Comparison of ENCODE assay signal across 18 cellular contexts in the genomic region with DNA sequence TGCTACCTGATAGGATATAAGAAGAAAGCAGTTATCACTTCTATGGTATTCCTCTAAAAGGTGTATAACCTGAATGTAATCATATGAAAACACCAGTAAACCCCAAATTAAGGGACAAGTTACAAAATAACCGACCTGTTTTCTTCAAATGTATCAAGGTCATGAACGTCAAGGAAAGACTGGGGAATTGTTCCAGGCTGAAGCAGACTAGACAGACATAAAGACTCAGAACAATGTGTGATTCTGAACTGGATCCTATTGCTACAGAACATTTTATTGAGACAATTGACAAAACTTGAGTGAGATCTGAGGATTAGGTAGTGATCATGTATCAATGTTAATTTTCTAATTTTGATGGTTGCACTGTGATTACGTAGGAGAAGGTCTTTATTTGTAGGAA. TPM values are rescaled to one million over a fixed set of nuclear protein-coding genes. Genes with fewer than 3 reads are reported as not detected.
A peak's percentile ranks its signal among the peaks of the same experiment; 100 is the strongest.
DNase-seq lines count a peak whose midpoint lies in the region; ATAC-seq, FAIRE-seq and TF ChIP-seq lines count a peak whose summit lies in the region.
"Had no signal": no experiment of that assay in that cellular context is flagged by ENCODE, and none has a peak within 500 bp of the region (broad histone marks: within the 10 kb centered on the region; RNA-seq: fewer than 3 reads in every experiment).

No MANE protein-coding gene starts in this region.

- intact Hi-C loops in IMR-90 (cut with micrococcal nuclease) (no loop called here), endothelial cell of umbilical vein (cut with micrococcal nuclease) (no loop called here)

- H3K36me3 ChIP-seq in IMR-90 (ENCODE audit: control insufficient read depth, insufficient read depth, low read length) (no peaks in the 10 kb centered on the region), endothelial cell of umbilical vein (ENCODE audit: control insufficient read depth in 2 of 2, extremely low read depth in 1 of 2, insufficient read depth in 2 of 2, low read length in 2 of 2) (no peaks in the 10 kb centered on the region), smooth muscle cell (ENCODE audit: low read depth) (no peaks in the 10 kb centered on the region)
- H3K36me3 ChIP-seq: BLaER1 treated with 17β-estradiol and CSF1 and Interleukin-3, amounts not matched to agents 10 nM and 100 nM; HAP-1 had no signal

- in situ Hi-C loops in IMR-90 (cut with MboI; ENCODE audit: low sequenced_read_pairs) = no loop called here

- H2BK5ac ChIP-seq in IMR-90 (ENCODE audit: low read depth, low read length, poor library complexity, severe bottlenecking) = no peak overlapping the region

- no peaks in the 10 kb centered on the region for H3K79me1 ChIP-seq in IMR-90 (ENCODE audit: low read depth in 1 of 2, low read length in 2 of 2)

- H2BK120ac ChIP-seq in IMR-90 (ENCODE audit: low read depth, low read length) = peak overlapping the region; percentile 26; the same call in 1 of the 2 replicates

- peaks cover 19% of the 10 kb centered on the region for H3K4me1 ChIP-seq in A549
- H3K4me1 ChIP-seq in IMR-90 (ENCODE audit: control insufficient read depth, insufficient read depth, low read length) = peaks cover 7% of the 10 kb centered on the region
- peaks cover 3% of the 10 kb centered on the region for H3K4me1 ChIP-seq in endothelial cell of umbilical vein (ENCODE audit: control insufficient read depth, extremely low read depth, insufficient read depth, low read length)
- peaks cover 17% of the 10 kb centered on the region for H3K4me1 ChIP-seq in smooth muscle cell (ENCODE audit: low read depth)
- H3K4me1 ChIP-seq: BLaER1 treated with 17β-estradiol and CSF1 and Interleukin-3, amounts not matched to agents 10 nM and 100 nM; Caco-2 had no signal

- H3K23ac ChIP-seq in IMR-90 (ENCODE audit: low read depth, low read length) = no peak overlapping the region

- no peak overlapping the region for H4K8ac ChIP-seq in IMR-90 (ENCODE audit: low read depth in 2 of 2, low read length in 2 of 2)

- WGBS in A549 (ENCODE audit: missing lambda C conversion rate) = 73% methylated on average over 3 of the region's 3 CpGs
- no CpG with 5 or more reads among the region's 3 CpGs for WGBS in IMR-90 (ENCODE audit: extremely low coverage in 2 of 2, insufficient read length in 1 of 2), 2 experiments
- 89% methylated on average over 3 of the region's 3 CpGs for WGBS in smooth muscle cell (ENCODE audit: low lambda C conversion rate)

- no peak for TF ChIP-seq RAD21 in A549 (conservative IDR thresholded peaks at IDR 0.05 in 1 of 2, IDR thresholded peaks at IDR 0.05 in 1 of 2)
- TF ChIP-seq RAD21 in IMR-90 (IDR thresholded peaks at IDR 0.05; ENCODE audit: low read length) = no peak

- H2BK20ac ChIP-seq in IMR-90 (ENCODE audit: low read depth, low read length) = peak overlapping the region; percentile 78; the same call in 1 of the 2 replicates

- H3K9me1 ChIP-seq in IMR-90 (ENCODE audit: insufficient read depth, low read length) = peaks cover 3% of the 10 kb centered on the region; the same call in 1 of the 2 replicates
- H3K9me1 ChIP-seq in endothelial cell of umbilical vein (replicated peaks; ENCODE audit: control insufficient read depth, extremely low read depth, insufficient read depth, low read length) = no peaks in the 10 kb centered on the region

- dilution Hi-C loops in IMR-90 (cut with HindIII; ENCODE audit: low sequenced_read_pairs, unreplicated experiment) (no loop called here), endothelial cell of umbilical vein (cut with MboI; ENCODE audit: extremely low pct_ligation_motif_present, low sequenced_read_pairs) (no loop called here)

- H3K56ac ChIP-seq in IMR-90 (ENCODE audit: extremely low read depth, insufficient read depth, low read length) = no peak overlapping the region

- H3K9ac ChIP-seq in IMR-90 (ENCODE audit: low read depth, low read length) (no peak overlapping the region), endothelial cell of umbilical vein (replicated peaks; ENCODE audit: extremely low read depth, insufficient read depth, low read length) (no peak overlapping the region), smooth muscle cell (ENCODE audit: low read depth) (no peak overlapping the region)
- H3K9ac ChIP-seq: BLaER1 treated with 17β-estradiol and CSF1 and Interleukin-3, amounts not matched to agents 10 nM and 100 nM had no signal

- POLR2A ChIA-PET in A549 (lab: Yijun Ruan, JAX) = interaction anchor here (1.2 to 1.7 kb wide), 2 partner anchors 14 to 16 kb away, joined by 3 to 9 read pairs; a partner anchor contains a TSS
- POLR2A ChIA-PET in IMR-90 (lab: Charles Lee; ENCODE audit: unreplicated experiment) = no interaction called here
- POLR2A ChIA-PET in endothelial cell of umbilical vein (lab: Charles Lee) = no interaction called here

- CTCF ChIA-PET in A549 (lab: Yijun Ruan, JAX) (no interaction called here), IMR-90 (lab: Yijun Ruan, JAX) (interaction anchor here (1.0 kb wide), 1 partner anchor 45 kb away, joined by 4 read pairs; no protein-coding TSS in a partner anchor), endothelial cell of umbilical vein (lab: Charles Lee) (interaction anchor here (0.7 to 1.0 kb wide), 4 partner anchors 15 to 37 kb away, joined by 3 to 4 read pairs (median 3); a partner anchor contains a TSS)

- no peak for TF ChIP-seq POLR2A in A549 (IDR thresholded peaks at IDR 0.05; ENCODE audit: low read length)
- TF ChIP-seq POLR2A in IMR-90 (IDR thresholded peaks at IDR 0.05; ENCODE audit: low read depth, low read length) = no peak
- no peak for TF ChIP-seq POLR2A in endothelial cell of umbilical vein (IDR thresholded peaks at IDR 0.05; ENCODE audit: low read depth, low read length)

- no peak for FAIRE-seq in A549 (lab: Jason Lieb, UNC)
- FAIRE-seq in endothelial cell of umbilical vein (lab: Jason Lieb, UNC) = peak; percentile 24
- FAIRE-seq: GM12892, K562 had no signal

- no peak for TF ChIP-seq EP300 in A549 (IDR thresholded peaks at IDR 0.05)

- DNase-seq in A549 (ENCODE audit: low read depth in 1 of 2, low spot score in 1 of 2) = no peak
- DNase-seq in IMR-90 = no peak
- no peak for DNase-seq in endothelial cell of umbilical vein (ENCODE audit: low read depth, low spot score)
- DNase-seq in smooth muscle cell (lab: John Stamatoyannopoulos, UW; ENCODE audit: unreplicated experiment) = no peak
- no peak for DNase-seq in NCI-H1436 treated with DMSO at 0.1 percent for 48 hours (lab: John Stamatoyannopoulos, UW)
- no peak for DNase-seq in HPDE6-E6E7 (ENCODE audit: extremely low spot score)
- no peak for DNase-seq in CD1c-positive myeloid dendritic cell (ENCODE audit: extremely low spot score)
- DNase-seq: Caco-2; CD4-positive, CD25-positive, alpha-beta regulatory T cell; CD8-positive, alpha-beta memory T cell; DMS153; DMS79; GDM1 had no signal

- peaks cover under 1% of the 10 kb centered on the region; the same call in 1 of the 2 replicates for H3K27me3 ChIP-seq in IMR-90 (ENCODE audit: control insufficient read depth, insufficient read depth, low read length)
- no peaks in the 10 kb centered on the region for H3K27me3 ChIP-seq in endothelial cell of umbilical vein (ENCODE audit: control insufficient read depth in 2 of 2, insufficient read depth in 2 of 2, low read length in 2 of 2)
- H3K27me3 ChIP-seq in smooth muscle cell (ENCODE audit: low read depth) = no peaks in the 10 kb centered on the region
- H3K27me3 ChIP-seq: BLaER1 treated with 17β-estradiol and CSF1 and Interleukin-3, amounts not matched to agents 10 nM and 100 nM had no signal

- H3K4me3 ChIP-seq in A549 (no peak overlapping the region), IMR-90 (ENCODE audit: insufficient read depth, low read depth, low read length) (no peak overlapping the region), endothelial cell of umbilical vein (replicated peaks in 1 of 3; ENCODE audit: insufficient read depth in 1 of 3, low read depth in 1 of 3, low read length in 3 of 3) (no peak overlapping the region), smooth muscle cell (no peak overlapping the region)
- H3K4me3 ChIP-seq: BLaER1 treated with 17β-estradiol and CSF1 and Interleukin-3, amounts not matched to agents 10 nM and 100 nM; HAP-1; K562 had no signal

- no peak overlapping the region for H4K91ac ChIP-seq in IMR-90 (ENCODE audit: insufficient read depth, low read depth, low read length)

- no peak overlapping the region for H4K5ac ChIP-seq in IMR-90 (ENCODE audit: low read depth, low read length)

- no peaks in the 10 kb centered on the region for H3K79me2 ChIP-seq in endothelial cell of umbilical vein (ENCODE audit: control insufficient read depth, insufficient read depth, low read length)
- H3K79me2 ChIP-seq in smooth muscle cell (ENCODE audit: low read depth) = no peaks in the 10 kb centered on the region

- no peak for ATAC-seq in A549
- no peak for ATAC-seq in IMR-90 (ENCODE audit: low read depth)
- ATAC-seq: K562 had no signal

- H2BK15ac ChIP-seq in IMR-90 (ENCODE audit: low read depth, low read length) = 0 out of 3 replicates have a peak overlapping the region, but pooled peaks have one; percentile 21

- H3K18ac ChIP-seq in IMR-90 (ENCODE audit: low read depth, low read length) = no peak overlapping the region; the same call in 1 of the 2 replicates

- H3K9me3 ChIP-seq in A549 = no peaks in the 10 kb centered on the region
- H3K9me3 ChIP-seq in IMR-90 (ENCODE audit: control insufficient read depth, insufficient read depth, low read length) = peaks cover 2% of the 10 kb centered on the region; the same call in 1 of the 2 replicates
- H3K9me3 ChIP-seq in endothelial cell of umbilical vein (replicated peaks; ENCODE audit: control insufficient read depth, insufficient read depth, low read length) = no peaks in the 10 kb centered on the region
- no peaks in the 10 kb centered on the region for H3K9me3 ChIP-seq in smooth muscle cell (replicated peaks; ENCODE audit: low read depth)
- H3K9me3 ChIP-seq: Caco-2, HAP-1 had no signal

- H3K4me2 ChIP-seq in A549 (peak overlapping the region; percentile 41), IMR-90 (ENCODE audit: low read depth, low read length) (no peak overlapping the region), endothelial cell of umbilical vein (ENCODE audit: insufficient read depth, low read length) (no peak overlapping the region), smooth muscle cell (peak overlapping the region; percentile 54)
- H3K4me2 ChIP-seq: BLaER1 treated with 17β-estradiol and CSF1 and Interleukin-3, amounts not matched to agents 10 nM and 100 nM had no signal

- no peak overlapping the region for H2AK9ac ChIP-seq in IMR-90 (replicated peaks; ENCODE audit: low read depth, low read length, poor library complexity)

- TF ChIP-seq CTCF in A549 (IDR thresholded peaks at IDR 0.05) = no peak
- no peak for TF ChIP-seq CTCF in IMR-90 (conservative IDR thresholded peaks at IDR 0.05; ENCODE audit: low read depth, low read length)
- no peak for TF ChIP-seq CTCF in endothelial cell of umbilical vein (IDR thresholded peaks at IDR 0.05; ENCODE audit: extremely low read depth in 1 of 2, insufficient read depth in 1 of 2, low read depth in 1 of 2, low read length in 2 of 2)
- TF ChIP-seq CTCF in smooth muscle cell (IDR thresholded peaks at IDR 0.05; ENCODE audit: borderline replicate concordance, insufficient read depth, poor library complexity, severe bottlenecking) = no peak

- H3K27ac ChIP-seq in A549 (peak overlapping the region in 1 of 2 experiments; percentile 5; a peak in 1 of 6 replicates), IMR-90 (ENCODE audit: insufficient read depth, low read length) (no peak overlapping the region), endothelial cell of umbilical vein (ENCODE audit: insufficient read depth, low read depth, low read length) (no peak overlapping the region), smooth muscle cell (ENCODE audit: low read depth) (no peak overlapping the region)
- H3K27ac ChIP-seq: 22Rv1; BLaER1 treated with 17β-estradiol and CSF1 and Interleukin-3, amounts not matched to agents 10 nM and 100 nM had no signal

- H4K20me1 ChIP-seq in IMR-90 (ENCODE audit: insufficient read depth, low read length) (no peaks in the 10 kb centered on the region), endothelial cell of umbilical vein (replicated peaks; ENCODE audit: control insufficient read depth, extremely low read depth, insufficient read depth, low read length) (no peaks in the 10 kb centered on the region), smooth muscle cell (ENCODE audit: low read depth) (no peaks in the 10 kb centered on the region)
- H4K20me1 ChIP-seq: BLaER1 treated with 17β-estradiol and CSF1 and Interleukin-3, amounts not matched to agents 10 nM and 100 nM had no signal

- peak overlapping the region; percentile 65 for H3K14ac ChIP-seq in IMR-90 (replicated peaks; ENCODE audit: low read depth, low read length)

- H2AFZ ChIP-seq in IMR-90 (replicated peaks; ENCODE audit: low read length, poor library complexity) (no peak overlapping the region), endothelial cell of umbilical vein (ENCODE audit: low read depth, low read length) (no peak overlapping the region), smooth muscle cell (ENCODE audit: low read depth) (no peak overlapping the region)

- H3K4ac ChIP-seq in IMR-90 (ENCODE audit: low read depth, low read length) = no peak overlapping the region

- BruUV-seq in IMR-90 (replicated peaks; lab: Mats Ljungman, UMichigan) (no TSS peak), endothelial cell of umbilical vein (replicated peaks; lab: Mats Ljungman, UMichigan) (no TSS peak)

- H2AK5ac ChIP-seq in IMR-90 (ENCODE audit: low read depth, low read length) = no peak overlapping the region

- no peaks in the 10 kb centered on the region for H3F3A ChIP-seq in smooth muscle cell (ENCODE audit: low read depth)

RNA-seq across cellular contexts. Expression of a gene that starts 15.4 kb away (rescaled TPM):
- 50.3 and 63.0 TPM in 2 replicates for polyA plus RNA-seq in A549 (2011; rRNA removed)
- polyA plus RNA-seq in A549 (2012; cell fraction: cytosol; rRNA removed) = 30.3 and 36.7 TPM in 2 replicates
- 38.3 and 49.0 TPM in 2 replicates for polyA plus RNA-seq in A549 (2012; cell fraction: nucleus; rRNA removed)
- polyA plus RNA-seq in A549 (2017; fragmentation: RNase III; extraction: RNeasy Plus Mini Kit Qiagen cat#74134 plus additional on column Dnase treatment) = 23.3 to 26.6 TPM (median 26.6 TPM) in 3 replicates
- polyA minus RNA-seq in A549 (2011; rRNA and poly(A)+ RNA removed) = 369 and 423 TPM in 2 replicates
- total RNA-seq in IMR-90 (2012; rRNA removed) = 32.1 and 41.4 TPM in 2 replicates
- 14.2 and 18.5 TPM in 2 replicates for polyA plus RNA-seq in IMR-90 (2012; rRNA removed)
- polyA plus RNA-seq in IMR-90 (2012; cell fraction: cytosol; rRNA removed) = 4.7 and 5.9 TPM in 2 replicates
- 9.9 and 27.4 TPM in 2 replicates for polyA plus RNA-seq in IMR-90 (2012; cell fraction: nucleus; rRNA removed; ENCODE audit: low replicate concordance)
- 40.1 and 41.7 TPM in 2 replicates for total RNA-seq in endothelial cell of umbilical vein
- polyA plus RNA-seq in endothelial cell of umbilical vein = 28.5 and 31.0 TPM in 2 replicates
- polyA plus RNA-seq in endothelial cell of umbilical vein (2011; cell fraction: cytosol; rRNA removed) = 12.6 and 12.8 TPM in 2 replicates
- 43.6 and 53.4 TPM in 2 replicates for polyA plus RNA-seq in endothelial cell of umbilical vein (2011; cell fraction: nucleus; rRNA removed)
- 16.6 and 17.8 TPM in 2 replicates for polyA plus RNA-seq in endothelial cell of umbilical vein (2012)
- polyA minus RNA-seq in endothelial cell of umbilical vein = 193 and 205 TPM in 2 replicates
- 27.8 TPM for polyA minus RNA-seq in endothelial cell of umbilical vein (2011; cell fraction: cytosol; rRNA and poly(A)+ RNA removed)
- 81.5 and 90.1 TPM in 2 replicates for polyA minus RNA-seq in endothelial cell of umbilical vein (2011; cell fraction: nucleus; rRNA and poly(A)+ RNA removed)
- total RNA-seq in smooth muscle cell = 21.1 and 22.8 TPM in 2 replicates
- 10.6 and 13.9 TPM in 2 replicates for polyA plus RNA-seq in smooth muscle cell

Comparison
In these comparisons a context has a peak if more than half of its experiments do, and no peak if none do; other contexts are left out.
1. H3K4me2 ChIP-seq: peak in A549 (single experiment) and smooth muscle cell (single experiment); none in IMR-90 (single experiment) and endothelial cell of umbilical vein (single experiment).